11 cellular contexts compared by ENCODE assay signal in genomic region chr6:1325471-1326309, GRCh38. TPM values are rescaled to one million over a fixed set of nuclear protein-coding genes. Genes with fewer than 3 reads are reported as not detected.
DNase-seq lines count a peak whose midpoint lies in the region; ATAC-seq and TF ChIP-seq lines count a peak whose summit lies in the region.
"Had no signal": no experiment of that assay in that cellular context is flagged by ENCODE, and none has a peak within 500 bp of the region (broad histone marks: within the 10 kb centered on the region; RNA-seq: fewer than 3 reads in every experiment).

No MANE protein-coding gene starts in this region.

- no peaks in the 10 kb centered on the region for H3K9me3 Mint-ChIP-seq in Caco-2 (ENCODE audit: unreplicated experiment)
- peaks cover 6% of the 10 kb centered on the region for H3K9me3 Mint-ChIP-seq in activated CD4-positive, alpha-beta T cell treated with anti-CD3 and anti-CD28 coated beads, Interleukin-2, amount 10 ng/mL, durations not matched to agents 24 days and 14 days

- H3K36me3 ChIP-seq in Caco-2 (ENCODE audit: control insufficient read depth, insufficient read depth, low read length): no peaks in the 10 kb centered on the region
- H3K36me3 ChIP-seq in right lobe of liver: no peaks in the 10 kb centered on the region

- peaks cover 58% of the 10 kb centered on the region for H3K4me1 ChIP-seq in Caco-2
- H3K4me1 ChIP-seq in right lobe of liver: peaks cover 0 to 36% (median 5%) of the 10 kb centered on the region in 4 donors

- CTCF ChIA-PET in Caco-2 (lab: Charles Lee): interaction anchor here (0.9 to 1.5 kb wide), 5 partner anchors 9 to 413 kb away, joined by 3 to 10 read pairs (median 3); no protein-coding TSS in a partner anchor

- peaks cover 39% of the 10 kb centered on the region for H3K4me1 Mint-ChIP-seq in Caco-2 (ENCODE audit: low read depth, unreplicated experiment)
- H3K4me1 Mint-ChIP-seq in activated CD4-positive, alpha-beta T cell treated with anti-CD3 and anti-CD28 coated beads, Interleukin-2, amount 10 ng/mL, durations not matched to agents 24 days and 14 days: no peaks in the 10 kb centered on the region

- 32% methylated on average over 4 of the region's 6 CpGs for WGBS in right lobe of liver (ENCODE audit: insufficient coverage, low coverage, low lambda C conversion rate, missing lambda C conversion rate)

- intact Hi-C loops in Caco-2 (cut with micrococcal nuclease; ENCODE audit: unreplicated experiment): loop anchor here (1.0 kb wide), 1 partner anchor 10 kb away; no protein-coding TSS in a partner anchor
- intact Hi-C loops in right lobe of liver (cut with DNase I): no loop called here
- intact Hi-C loops in activated CD4-positive, alpha-beta T cell treated with anti-CD3 and anti-CD28 coated beads, Interleukin-2, amount 10 ng/mL, durations not matched to agents 24 days and 14 days (cut with micrococcal nuclease): no loop called here

- H3K27ac Mint-ChIP-seq in Caco-2 (ENCODE audit: unreplicated experiment): peak overlapping the region; percentile 79
- no peak overlapping the region for H3K27ac Mint-ChIP-seq in activated CD4-positive, alpha-beta T cell treated with anti-CD3 and anti-CD28 coated beads, Interleukin-2, amount 10 ng/mL, durations not matched to agents 24 days and 14 days

- POLR2A ChIA-PET in Caco-2 (lab: Charles Lee): interaction anchor here (0.6 to 1.5 kb wide), 6 partner anchors 9 to 1516 kb away, joined by 3 to 16 read pairs (median 3); partner anchors contain the start of gene SERPINB1

- H3K27me3 Mint-ChIP-seq in Caco-2 (ENCODE audit: insufficient read depth, unreplicated experiment): no peaks in the 10 kb centered on the region
- H3K27me3 Mint-ChIP-seq in activated CD4-positive, alpha-beta T cell treated with anti-CD3 and anti-CD28 coated beads, Interleukin-2, amount 10 ng/mL, durations not matched to agents 24 days and 14 days: peaks cover 22% of the 10 kb centered on the region

- ATAC-seq in right lobe of liver (peak in 2 of 4 donors; percentile 29 to 81), GM21723 (IDR thresholded peaks at IDR 0.05; ENCODE audit: unreplicated experiment) (no peak)

- TF ChIP-seq CTCF in Caco-2 (IDR thresholded peaks at IDR 0.05; ENCODE audit: insufficient read depth in 1 of 2, low read depth in 1 of 2, low read length in 1 of 2, severe bottlenecking in 1 of 2, unreplicated experiment in 1 of 2) (no peak), right lobe of liver (IDR thresholded peaks at IDR 0.05) (no peak)

- peak; percentile 10 for TF ChIP-seq POLR2A in right lobe of liver (IDR thresholded peaks at IDR 0.05)

- peak overlapping the region in 1 of 3 donors; percentile 18 for H3K27ac ChIP-seq in right lobe of liver

- BruUV-seq in Caco-2 (replicated peaks; lab: Mats Ljungman, UMichigan): no TSS peak

- DNase-seq in Caco-2 (peak; percentile 82 to 91), M059J (ENCODE audit: low read depth) (peak; percentile 100), astrocyte of the hippocampus (ENCODE audit: low read depth, low spot score) (peak; percentile 45), right lobe of liver (peak in 1 of 3 donors; percentile 67), G401 (ENCODE audit: low spot score) (no peak)
- DNase-seq in activated CD4-positive, alpha-beta T cell treated with anti-CD3 and anti-CD28 coated beads, Interleukin-2, amount 10 ng/mL, durations not matched to agents 24 days and 14 days: no peak
- DNase-seq in activated CD4-positive, CD25-positive, alpha-beta regulatory T cell (lab: John Stamatoyannopoulos, UW): no peak
- DNase-seq: DMS153 had no signal

- H3K9me3 ChIP-seq in Caco-2: 0 out of 2 replicates have a peak, but pooled peaks cover 2% of the 10 kb centered on the region
- no peaks in the 10 kb centered on the region for H3K9me3 ChIP-seq in right lobe of liver

- H3K4me3 Mint-ChIP-seq in Caco-2 (ENCODE audit: unreplicated experiment): peak overlapping the region; percentile 38
- no peak overlapping the region for H3K4me3 Mint-ChIP-seq in activated CD4-positive, alpha-beta T cell treated with anti-CD3 and anti-CD28 coated beads, Interleukin-2, amount 10 ng/mL, durations not matched to agents 24 days and 14 days

- H3K27me3 ChIP-seq in Caco-2 (replicated peaks; ENCODE audit: control insufficient read depth, insufficient read depth, low read length): no peaks in the 10 kb centered on the region
- H3K27me3 ChIP-seq in right lobe of liver: no peaks in the 10 kb centered on the region

- peaks cover 11% of the 10 kb centered on the region for H3K36me3 Mint-ChIP-seq in Caco-2 (ENCODE audit: insufficient read depth, unreplicated experiment)
- H3K36me3 Mint-ChIP-seq in activated CD4-positive, alpha-beta T cell treated with anti-CD3 and anti-CD28 coated beads, Interleukin-2, amount 10 ng/mL, durations not matched to agents 24 days and 14 days (ENCODE audit: low read depth): no peaks in the 10 kb centered on the region

- H3K4me3 ChIP-seq in Caco-2 (ENCODE audit: low read depth, low read length) (no peak overlapping the region), right lobe of liver (no peak overlapping the region)

- in situ Hi-C loops in G401 (cut with HindIII; ENCODE audit: low sequenced_read_pairs): no loop called here

RNA-seq across cellular contexts. Expression of gene FOXQ1, which starts 13.8 kb away (rescaled TPM):
- total RNA-seq in Caco-2 (2022) (170 and 191 TPM in 2 replicates), right lobe of liver (1 to 10 TPM in 1 of 6 experiments, under 1 TPM in 5; 0.12 to 4.0 (median 0.23) TPM)
- total RNA-seq in M059J (2014; rRNA removed; shearing (Covaris generic)): not detected in 2 replicates
- total RNA-seq in activated CD4-positive, alpha-beta T cell treated with anti-CD3 and anti-CD28 coated beads, Interleukin-2, amount 10 ng/mL, durations not matched to agents 24 days and 14 days: not detected in 2 replicates
- total RNA-seq in G401 (2014; rRNA removed; shearing (Covaris generic)): not detected in 2 replicates
- total RNA-seq: dermis microvascular lymphatic vessel endothelial cell, pulmonary artery endothelial cell had no signal

Comparison
In these comparisons a context has a peak if more than half of its experiments do, and no peak if none do; other contexts are left out.
1. DNase-seq: peak in Caco-2 (2 of 2), M059J (single experiment) and astrocyte of the hippocampus (single experiment); none in activated CD4-positive, alpha-beta T cell treated with anti-CD3 and anti-CD28 coated beads, Interleukin-2, amount 10 ng/mL, durations not matched to agents 24 days and 14 days (single experiment), G401 (single experiment) and activated CD4-positive, CD25-positive, alpha-beta regulatory T cell (0 of 4).
2. RNA of gene FOXQ1, which starts 13.8 kb away (total RNA-seq): 170 to 191 TPM in Caco-2; 0.12 to 4.0 TPM in right lobe of liver, not detected in M059J, not detected in activated CD4-positive, alpha-beta T cell treated with anti-CD3 and anti-CD28 coated beads, Interleukin-2, amount 10 ng/mL, durations not matched to agents 24 days and 14 days and not detected in G401; every median in the first group is over 10 times any median in the second.